ENCODE assay signal across 11 cellular contexts in the genomic region with DNA sequence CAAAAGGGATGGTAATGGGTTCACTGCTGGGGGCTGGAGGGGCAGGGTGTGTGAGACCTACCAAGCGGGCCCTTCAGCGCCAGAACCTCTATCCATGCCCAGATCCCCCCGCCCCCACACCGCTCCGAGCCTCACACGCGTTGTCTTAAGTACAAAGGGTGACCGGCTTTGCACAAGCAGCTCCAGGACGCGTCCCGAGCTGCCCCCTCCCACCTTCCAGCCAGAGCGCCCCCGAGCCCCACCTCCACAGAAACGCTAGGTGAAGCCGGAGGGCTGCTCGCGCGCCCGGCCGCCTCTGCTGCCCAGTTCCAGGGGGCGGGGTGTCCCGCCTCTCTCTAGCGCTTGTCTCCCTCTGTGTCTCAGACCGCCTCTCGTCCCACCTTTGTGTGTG. TPM values are rescaled to one million over a fixed set of nuclear protein-coding genes. Genes with fewer than 3 reads are reported as not detected.
A peak's percentile ranks its signal among the peaks of the same experiment; 100 is the strongest.
DNase-seq lines count a peak whose midpoint lies in the region; ATAC-seq and TF ChIP-seq lines count a peak whose summit lies in the region.
"Had no signal": no experiment of that assay in that cellular context is flagged by ENCODE, and none has a peak within 500 bp of the region (broad histone marks: within the 10 kb centered on the region; RNA-seq: fewer than 3 reads in every experiment).

No MANE protein-coding gene starts in this region.

- no peaks in the 10 kb centered on the region for H3K9me3 ChIP-seq in CD4-positive, alpha-beta T cell (ENCODE audit: control insufficient read depth, low read length)
- H3K9me3 ChIP-seq: testis had no signal

- no peak for TF ChIP-seq CTCF in CD4-positive, alpha-beta T cell (IDR thresholded peaks at IDR 0.05)
- TF ChIP-seq CTCF in dorsolateral prefrontal cortex (IDR thresholded peaks at IDR 0.05 in 54 of 56, conservative IDR thresholded peaks at IDR 0.05 in 2 of 56; ENCODE audit: low read depth in 1 of 56, partially characterized antibody in 56 of 56) (no peak), natural killer cell (IDR thresholded peaks at IDR 0.05) (no peak)

- DNase-seq in CD4-positive, alpha-beta T cell: peak in 4 of 10 experiments; percentile 13 to 27 (median 18)
- DNase-seq in dorsolateral prefrontal cortex (peak in 2 of 10 donors; percentile 24 to 27), natural killer cell (no peak), NCI-H146 (lab: John Stamatoyannopoulos, UW) (no peak), amniotic stem cell (lab: John Stamatoyannopoulos, UW) (no peak), HEK293T (ENCODE audit: extremely low spot score) (no peak)
- DNase-seq: EL, NCI-H510A treated with DMSO at 0.1 percent for 48 hours, testis had no signal

- no peak for ATAC-seq in CD4-positive, alpha-beta T cell (ENCODE audit: poor library complexity)
- ATAC-seq in natural killer cell (no peak), GM18520 (IDR thresholded peaks at IDR 0.05; ENCODE audit: unreplicated experiment) (no peak)

- H3K36me3 Mint-ChIP-seq in CD4-positive, alpha-beta T cell (ENCODE audit: low read depth): peaks cover 23% of the 10 kb centered on the region
- peaks cover 2% of the 10 kb centered on the region for H3K36me3 Mint-ChIP-seq in IgD-negative memory B cell
- no peaks in the 10 kb centered on the region for H3K36me3 Mint-ChIP-seq in natural killer cell

- CTCF ChIA-PET in CD4-positive, alpha-beta T cell (lab: Charles Lee): interaction anchor here (2.7 to 9.6 kb wide), 3 partner anchors 17 to 523 kb away, joined by 5 to 166 read pairs (median 26); a partner anchor contains a TSS
- CTCF ChIA-PET in HEK293T (lab: Yijun Ruan, JAX): interaction anchor here (1.0 to 3.5 kb wide), 2 partner anchors 221 to 224 kb away, joined by 3 to 32 read pairs; no protein-coding TSS in a partner anchor

- H3K27me3 ChIP-seq in CD4-positive, alpha-beta T cell (ENCODE audit: control insufficient read depth, insufficient read depth, low read length): peaks cover 4% of the 10 kb centered on the region
- peaks cover 0 to 54% (median 15%) of the 10 kb centered on the region in 45 donors for H3K27me3 ChIP-seq in dorsolateral prefrontal cortex
- H3K27me3 ChIP-seq: testis had no signal

- H3K9me3 Mint-ChIP-seq in CD4-positive, alpha-beta T cell: no peaks in the 10 kb centered on the region
- H3K9me3 Mint-ChIP-seq in IgD-negative memory B cell (peaks cover 0 to 5% (median 0%) of the 10 kb centered on the region in 3 donors), natural killer cell (no peaks in the 10 kb centered on the region)

- POLR2A ChIA-PET in CD4-positive, alpha-beta T cell (lab: Charles Lee): interaction anchor here (1.0 to 4.8 kb wide), 5 partner anchors 12 to 399 kb away, joined by 3 to 59 read pairs (median 17); a partner anchor contains a TSS
- POLR2A ChIA-PET in HEK293T (lab: Yijun Ruan, JAX): no interaction called here

- H3K27ac ChIP-seq in CD4-positive, alpha-beta T cell (ENCODE audit: low read depth, low read length): peak overlapping the region; percentile 18
- peak overlapping the region in 17 of 59 donors; percentile 9 to 71 (median 52) for H3K27ac ChIP-seq in dorsolateral prefrontal cortex
- H3K27ac ChIP-seq: testis had no signal

- peak overlapping the region; percentile 30 to 71 (median 58) for H3K4me3 ChIP-seq in dorsolateral prefrontal cortex

- intact Hi-C loops in CD4-positive, alpha-beta T cell (cut with DNase I, micrococcal nuclease): loop anchor here in 1 of 2 experiments (10.0 kb wide), 3 partner anchors 534 to 1546 kb away; a partner anchor contains a TSS
- intact Hi-C loops in dorsolateral prefrontal cortex (cut with DNase I) (loop anchor here in 1 of 2 donors (2.0 kb wide), 1 partner anchor 96 kb away; no protein-coding TSS in a partner anchor), natural killer cell (cut with micrococcal nuclease) (no loop called here)

- H3K4me1 Mint-ChIP-seq in CD4-positive, alpha-beta T cell (ENCODE audit: low read depth): peaks cover 26% of the 10 kb centered on the region
- peaks cover 0 to 3% (median 0%) of the 10 kb centered on the region in 3 donors for H3K4me1 Mint-ChIP-seq in IgD-negative memory B cell
- H3K4me1 Mint-ChIP-seq in natural killer cell: peaks cover 0 to 11% of the 10 kb centered on the region in 2 donors

- H3K27me3 Mint-ChIP-seq in CD4-positive, alpha-beta T cell: peaks cover 10% of the 10 kb centered on the region
- H3K27me3 Mint-ChIP-seq in IgD-negative memory B cell: peaks cover 52% of the 10 kb centered on the region
- H3K27me3 Mint-ChIP-seq in natural killer cell (ENCODE audit: low read depth in 2 of 2): peaks cover 57 to 67% of the 10 kb centered on the region in 2 donors

- H3K4me3 Mint-ChIP-seq in CD4-positive, alpha-beta T cell: peak overlapping the region; percentile 93
- H3K4me3 Mint-ChIP-seq in IgD-negative memory B cell: peak overlapping the region in 3 of 4 donors; percentile 43 to 64 (median 60)
- peak overlapping the region; percentile 18 for H3K4me3 Mint-ChIP-seq in natural killer cell

- peak overlapping the region; percentile 25 for H3K27ac Mint-ChIP-seq in CD4-positive, alpha-beta T cell
- no peak overlapping the region for H3K27ac Mint-ChIP-seq in IgD-negative memory B cell
- no peak overlapping the region for H3K27ac Mint-ChIP-seq in natural killer cell

TF ChIP-seq in HEK293T, 16 proteins besides CTCF, POLR2A, EP300 and RAD21:
- TF ChIP-seq ZNF384 (IDR thresholded peaks at IDR 0.05) (no peak), NFRKB (IDR thresholded peaks at IDR 0.05) (no peak), TARDBP (IDR thresholded peaks at IDR 0.05) (no peak), LEF1 (IDR thresholded peaks at IDR 0.05; ENCODE audit: borderline replicate concordance) (no peak), SP1 (IDR thresholded peaks at IDR 0.05) (no peak), FOXM1 (IDR thresholded peaks at IDR 0.05; ENCODE audit: borderline replicate concordance) (no peak), CTBP1 (IDR thresholded peaks at IDR 0.05; ENCODE audit: borderline replicate concordance) (no peak), HDGF (IDR thresholded peaks at IDR 0.05; ENCODE audit: borderline replicate concordance) (no peak), FOXK2 (IDR thresholded peaks at IDR 0.05) (no peak), BHLHE40 (IDR thresholded peaks at IDR 0.05; ENCODE audit: borderline replicate concordance) (no peak), ELF4 (IDR thresholded peaks at IDR 0.05) (no peak), SUZ12 (IDR thresholded peaks at IDR 0.05) (no peak), FOXA1 (IDR thresholded peaks at IDR 0.05) (no peak)

RNA-seq across cellular contexts. Expression of a gene that starts 1.2 kb away (rescaled TPM):
- total RNA-seq in CD4-positive, alpha-beta T cell: 10 to 100 TPM; 22.4 to 24.7 TPM
- 0.23 TPM for polyA plus RNA-seq in IgD-negative memory B cell
- total RNA-seq in dorsolateral prefrontal cortex (10 to 100 TPM in 7 of 120 experiments, 1 to 10 TPM in 113; 2.0 to 12.7 (median 6.4) TPM), natural killer cell (under 1 TPM in 2 of 3 donors, not detected in 1; 0.18 to 0.45 TPM)

Comparison
In these comparisons a context has a peak if more than half of its experiments do, and no peak if none do; other contexts are left out.
1. H3K4me3 Mint-ChIP-seq: peak in every context shown above with its lines; median percentile 93 in CD4-positive, alpha-beta T cell; 60 in IgD-negative memory B cell; 18 in natural killer cell.